Comparison of ENCODE assay signal across 8 cellular contexts in genomic region chr13:24511824-24512207, GRCh38. TPM values are rescaled to one million over a fixed set of nuclear protein-coding genes. Genes with fewer than 3 reads are reported as not detected.
A peak's percentile ranks its signal among the peaks of the same experiment; 100 is the strongest.
DNase-seq lines count a peak whose midpoint lies in the region; ATAC-seq and TF ChIP-seq lines count a peak whose summit lies in the region.

No MANE protein-coding gene starts in this region.

- TF ChIP-seq CTCF in WTC11 (IDR thresholded peaks at IDR 0.05): no peak
- no peak for TF ChIP-seq CTCF in right atrium auricular region (IDR thresholded peaks at IDR 0.05)

- H3K4me3 ChIP-seq in right atrium auricular region: peak overlapping the region; percentile 73 to 87

- H3K9me3 ChIP-seq in right atrium auricular region: no peaks in the 10 kb centered on the region

- POLR2A ChIA-PET in WTC11 (lab: Charles Lee): no interaction called here

- no peaks in the 10 kb centered on the region for H3K27me3 ChIP-seq in right atrium auricular region

- H3K27me3 Mint-ChIP-seq in WTC11 (ENCODE audit: low read depth): peaks cover 3% of the 10 kb centered on the region; the same call in 1 of the 2 replicates

- intact Hi-C loops in posterior cingulate gyrus (cut with DNase I): no loop called here

- ATAC-seq in HG03432 (IDR thresholded peaks at IDR 0.05; ENCODE audit: unreplicated experiment) (peak; percentile 8), WTC11 (no peak), HG02798 (IDR thresholded peaks at IDR 0.05; ENCODE audit: poor library complexity, unreplicated experiment) (no peak)
- ATAC-seq in stimulated activated effector memory CD8-positive, alpha-beta T cell treated with anti-CD3 and anti-CD28 coated beads, Interleukin-12 subunit alpha, Interleukin-12 subunit beta, amount 100 ng/mL, for 72 hours: peak; percentile 5

- H3K27ac ChIP-seq in right atrium auricular region: peak overlapping the region; percentile 76 to 87

- H3K36me3 ChIP-seq in right atrium auricular region: no peaks in the 10 kb centered on the region

- 0 out of 2 replicates have a peak, but pooled peaks cover 2% of the 10 kb centered on the region for H3K36me3 Mint-ChIP-seq in WTC11
- peaks cover 31% of the 10 kb centered on the region for H3K36me3 Mint-ChIP-seq in stimulated activated effector memory CD8-positive, alpha-beta T cell treated with anti-CD3 and anti-CD28 coated beads, Interleukin-12 subunit alpha, Interleukin-12 subunit beta, amount 100 ng/mL, for 72 hours

- H3K4me1 Mint-ChIP-seq in WTC11: peaks cover 20% of the 10 kb centered on the region
- peaks cover 35% of the 10 kb centered on the region for H3K4me1 Mint-ChIP-seq in stimulated activated effector memory CD8-positive, alpha-beta T cell treated with anti-CD3 and anti-CD28 coated beads, Interleukin-12 subunit alpha, Interleukin-12 subunit beta, amount 100 ng/mL, for 72 hours

- peaks cover 4% of the 10 kb centered on the region; the same call in 1 of the 2 replicates for H3K9me3 Mint-ChIP-seq in WTC11
- H3K9me3 Mint-ChIP-seq in stimulated activated effector memory CD8-positive, alpha-beta T cell treated with anti-CD3 and anti-CD28 coated beads, Interleukin-12 subunit alpha, Interleukin-12 subunit beta, amount 100 ng/mL, for 72 hours: no peaks in the 10 kb centered on the region

- H3K27ac Mint-ChIP-seq in WTC11: peak overlapping the region; percentile 57
- peak overlapping the region; percentile 97 for H3K27ac Mint-ChIP-seq in stimulated activated effector memory CD8-positive, alpha-beta T cell treated with anti-CD3 and anti-CD28 coated beads, Interleukin-12 subunit alpha, Interleukin-12 subunit beta, amount 100 ng/mL, for 72 hours

- DNase-seq in SHP77 treated with DMSO at 0.1 percent for 48 hours (lab: John Stamatoyannopoulos, UW) (peak; percentile 20), SHP77 (lab: John Stamatoyannopoulos, UW) (no peak), WTC11 (ENCODE audit: low spot score) (no peak), right atrium auricular region (ENCODE audit: low spot score) (no peak), posterior cingulate gyrus (no peak)
- no peak for DNase-seq in stimulated activated effector memory CD8-positive, alpha-beta T cell treated with anti-CD3 and anti-CD28 coated beads, Interleukin-12 subunit alpha, Interleukin-12 subunit beta, amount 100 ng/mL, for 72 hours (ENCODE audit: low spot score in 2 of 2)

- peaks cover 0 to 19% of the 10 kb centered on the region in 2 donors for H3K4me1 ChIP-seq in right atrium auricular region

- CTCF ChIA-PET in WTC11 (lab: Charles Lee): interaction anchor here (0.7 kb wide), 1 partner anchor 30 kb away, joined by 3 read pairs; no protein-coding TSS in a partner anchor

- H3K4me3 Mint-ChIP-seq in WTC11: peak overlapping the region; percentile 83
- peak overlapping the region; percentile 87 for H3K4me3 Mint-ChIP-seq in stimulated activated effector memory CD8-positive, alpha-beta T cell treated with anti-CD3 and anti-CD28 coated beads, Interleukin-12 subunit alpha, Interleukin-12 subunit beta, amount 100 ng/mL, for 72 hours

TF ChIP-seq in WTC11, 78 proteins besides CTCF, POLR2A, EP300 and RAD21 (continues in another document):
- TF ChIP-seq ZNF532 (CRISPR knock-in tag; IDR thresholded peaks at IDR 0.05; ENCODE audit: borderline replicate concordance) (no peak), NR2C2 (CRISPR knock-in tag; IDR thresholded peaks at IDR 0.05) (no peak), ZBTB21 (CRISPR knock-in tag; IDR thresholded peaks at IDR 0.05; ENCODE audit: borderline replicate concordance) (no peak), STAT6 (CRISPR knock-in tag; conservative IDR thresholded peaks at IDR 0.05; ENCODE audit: low read depth) (no peak), ZNF396 (CRISPR knock-in tag; IDR thresholded peaks at IDR 0.05; ENCODE audit: borderline replicate concordance) (no peak), NFE2L1 (CRISPR knock-in tag; IDR thresholded peaks at IDR 0.05) (no peak), GRHL2 (CRISPR knock-in tag; IDR thresholded peaks at IDR 0.05; ENCODE audit: insufficient replicate concordance, severe bottlenecking) (no peak), SOX15 (CRISPR knock-in tag; IDR thresholded peaks at IDR 0.05) (no peak), KAT7 (CRISPR knock-in tag; IDR thresholded peaks at IDR 0.05; ENCODE audit: borderline replicate concordance) (no peak), CBFB (CRISPR knock-in tag; IDR thresholded peaks at IDR 0.05; ENCODE audit: low read depth) (no peak), NFATC4 (CRISPR knock-in tag; IDR thresholded peaks at IDR 0.05) (no peak), ARID4B (CRISPR knock-in tag; IDR thresholded peaks at IDR 0.05; ENCODE audit: borderline replicate concordance) (no peak), JUN (CRISPR knock-in tag; IDR thresholded peaks at IDR 0.05) (no peak)

RNA-seq across cellular contexts. Expression of gene PARP4, which starts 0.8 kb away (rescaled TPM):
- 30.0 to 32.0 TPM (median 30.7 TPM) in 3 replicates for total RNA-seq in WTC11 (2021)
- 10 to 100 TPM; 21.2 to 22.1 TPM for total RNA-seq in right atrium auricular region

Comparison
In these comparisons a context has a peak if more than half of its experiments do, and no peak if none do; other contexts are left out.
1. ATAC-seq: peak in HG03432 (single experiment) and stimulated activated effector memory CD8-positive, alpha-beta T cell treated with anti-CD3 and anti-CD28 coated beads, Interleukin-12 subunit alpha, Interleukin-12 subunit beta, amount 100 ng/mL, for 72 hours (single experiment); none in WTC11 (single experiment) and HG02798 (single experiment).